Comparison of ENCODE assay signal across 7 cellular contexts in the genomic region with DNA sequence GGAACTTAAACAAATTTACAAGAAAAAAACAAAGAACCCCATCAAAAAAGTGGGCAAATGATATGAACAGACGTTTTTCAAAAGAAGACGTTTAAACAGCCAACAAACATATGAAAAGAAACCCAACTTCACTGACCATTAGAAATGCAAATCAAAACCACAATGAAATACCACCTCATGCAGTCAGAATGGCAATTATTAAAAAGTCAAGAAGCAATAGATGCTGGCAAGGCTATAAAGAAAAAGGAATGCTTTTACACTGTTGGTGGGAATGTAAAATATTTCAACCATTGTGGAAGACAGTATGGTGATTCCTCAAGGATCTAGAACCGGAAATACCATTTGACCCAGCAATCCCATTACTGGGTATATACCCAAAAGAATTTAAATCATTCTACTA.
DNase-seq lines count a peak whose midpoint lies in the region; TF ChIP-seq lines count a peak whose summit lies in the region.
"Not testable (repeated sequence)": the region's sequence is repeated elsewhere in the genome, so short reads cannot be mapped to it uniquely, and the experiment has no call there.

No MANE protein-coding gene starts in this region.

- TF ChIP-seq CTCF in AG10803 (conservative IDR thresholded peaks at IDR 0.05; ENCODE audit: low read length); HFFc6 (IDR thresholded peaks at IDR 0.05): not testable (repeated sequence)

- H3K9me3 Mint-ChIP-seq in HFFc6, result not testable (repeated sequence)

- H3K36me3 Mint-ChIP-seq in HFFc6 (ENCODE audit: low read depth), result not testable (repeated sequence)

- H3K27ac Mint-ChIP-seq in HFFc6, result peak overlapping the region; percentile 29; the same call in 1 of the 2 replicates

- H3K4me3 ChIP-seq in AG10803 (ENCODE audit: low read length), result not testable (repeated sequence)

- DNase-seq in A172 (ENCODE audit: low spot score) (peak; percentile 35), AG10803 (ENCODE audit: low read depth) (peak; percentile 76), ELR (ENCODE audit: low read depth) (peak; percentile 22), HFFc6 (peak; percentile 65), M059J (ENCODE audit: low read depth) (peak; percentile 79), astrocyte of the hippocampus (ENCODE audit: low read depth, low spot score) (peak; percentile 80), iris pigment epithelial cell (ENCODE audit: low read depth) (peak; percentile 4)

- H3K27me3 Mint-ChIP-seq in HFFc6 (ENCODE audit: insufficient read depth), result not testable (repeated sequence)

- H3K4me3 Mint-ChIP-seq in HFFc6, result not testable (repeated sequence)

- peaks cover 18% of the 10 kb centered on the region for H3K4me1 Mint-ChIP-seq in HFFc6 (ENCODE audit: low read depth)

Comparison
In these comparisons a context has a peak if more than half of its experiments do, and no peak if none do; other contexts are left out.
1. DNase-seq: peak in every context shown above with its lines; median percentile 80 in astrocyte of the hippocampus; 79 in M059J; 76 in AG10803; 65 in HFFc6; 35 in A172; 22 in ELR; 4 in iris pigment epithelial cell.